Comparison of ENCODE assay signal across 1 cellular context in the genomic region with DNA sequence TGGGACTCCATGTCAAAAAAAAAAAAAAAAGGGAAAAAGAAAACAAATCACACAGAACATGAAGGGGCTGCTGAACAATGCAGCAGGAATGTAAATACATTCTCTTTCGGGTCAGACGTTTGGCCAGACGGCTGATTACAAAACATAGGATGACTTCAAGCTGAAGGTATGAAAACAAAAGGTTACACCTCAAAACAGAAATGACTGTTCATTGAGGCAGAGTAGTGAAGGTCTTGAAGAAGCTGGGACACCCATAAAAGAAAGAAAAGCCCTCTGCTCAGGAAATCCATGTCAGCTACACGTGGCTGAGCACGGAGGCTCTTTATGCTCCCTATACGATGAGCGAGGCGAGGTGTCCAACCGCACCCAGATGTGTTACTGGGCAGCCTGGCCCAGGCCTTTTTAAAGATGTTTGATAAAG.
TF ChIP-seq lines count a peak whose summit lies in the region.

No MANE protein-coding gene starts in this region.

TF ChIP-seq in HepG2, 621 proteins besides CTCF, POLR2A, EP300 and RAD21 (continued from another document and continues in another):
- TF ChIP-seq, protein P1, sequence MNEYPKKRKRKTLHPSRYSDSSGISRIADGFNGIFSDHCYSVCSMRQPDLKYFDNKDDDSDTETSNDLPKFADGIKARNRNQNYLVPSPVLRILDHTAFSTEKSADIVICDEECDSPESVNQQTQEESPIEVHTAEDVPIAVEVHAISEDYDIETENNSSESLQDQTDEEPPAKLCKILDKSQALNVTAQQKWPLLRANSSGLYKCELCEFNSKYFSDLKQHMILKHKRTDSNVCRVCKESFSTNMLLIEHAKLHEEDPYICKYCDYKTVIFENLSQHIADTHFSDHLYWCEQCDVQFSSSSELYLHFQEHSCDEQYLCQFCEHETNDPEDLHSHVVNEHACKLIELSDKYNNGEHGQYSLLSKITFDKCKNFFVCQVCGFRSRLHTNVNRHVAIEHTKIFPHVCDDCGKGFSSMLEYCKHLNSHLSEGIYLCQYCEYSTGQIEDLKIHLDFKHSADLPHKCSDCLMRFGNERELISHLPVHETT (CRISPR knock-in tag; conservative IDR thresholded peaks at IDR 0.05) = no peak
- TF ChIP-seq FOXA1 (IDR thresholded peaks at IDR 0.05) = peak; percentile 52
- peak; percentile 43; the same call in 1 of the 2 replicates for TF ChIP-seq FOXA1 (CRISPR knock-in tag; IDR thresholded peaks at IDR 0.05)
- TF ChIP-seq, protein P2, sequence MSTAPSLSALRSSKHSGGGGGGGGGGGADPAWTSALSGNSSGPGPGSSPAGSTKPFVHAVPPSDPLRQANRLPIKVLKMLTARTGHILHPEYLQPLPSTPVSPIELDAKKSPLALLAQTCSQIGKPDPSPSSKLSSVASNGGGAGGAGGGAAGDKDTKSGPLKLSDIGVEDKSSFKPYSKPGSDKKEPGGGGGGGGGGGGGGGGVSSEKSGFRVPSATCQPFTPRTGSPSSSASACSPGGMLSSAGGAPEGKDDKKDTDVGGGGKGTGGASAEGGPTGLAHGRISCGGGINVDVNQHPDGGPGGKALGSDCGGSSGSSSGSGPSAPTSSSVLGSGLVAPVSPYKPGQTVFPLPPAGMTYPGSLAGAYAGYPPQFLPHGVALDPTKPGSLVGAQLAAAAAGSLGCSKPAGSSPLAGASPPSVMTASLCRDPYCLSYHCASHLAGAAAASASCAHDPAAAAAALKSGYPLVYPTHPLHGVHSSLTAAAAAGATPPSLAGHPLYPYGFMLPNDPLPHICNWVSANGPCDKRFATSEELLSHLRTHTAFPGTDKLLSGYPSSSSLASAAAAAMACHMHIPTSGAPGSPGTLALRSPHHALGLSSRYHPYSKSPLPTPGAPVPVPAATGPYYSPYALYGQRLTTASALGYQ (CRISPR knock-in tag; IDR thresholded peaks at IDR 0.05) = peak; percentile 35; the same call in 1 of the 2 replicates
- TF ChIP-seq CREM (IDR thresholded peaks at IDR 0.05) = 0 out of 2 replicates have a peak, but pooled peaks have one; percentile 30
- no peak for TF ChIP-seq CREM (CRISPR knock-in tag; IDR thresholded peaks at IDR 0.05)
- TF ChIP-seq NR2F2 (IDR thresholded peaks at IDR 0.05; ENCODE audit: borderline replicate concordance, low read depth) = 0 out of 2 replicates have a peak, but pooled peaks have one; percentile 26
- TF ChIP-seq DNMT3B (CRISPR knock-in tag; conservative IDR thresholded peaks at IDR 0.05) = 0 out of 2 replicates have a peak, but pooled peaks have one; percentile 57
- TF ChIP-seq FOXK1 (CRISPR knock-in tag; IDR thresholded peaks at IDR 0.05; ENCODE audit: borderline replicate concordance, low read depth) = peak; percentile 95; the same call in 1 of the 2 replicates
- peak; percentile 41; the same call in 1 of the 2 replicates for TF ChIP-seq ELF3 (CRISPR knock-in tag; IDR thresholded peaks at IDR 0.05)
- TF ChIP-seq GABPA (IDR thresholded peaks at IDR 0.05; ENCODE audit: low read depth, low read length) = no peak
- no peak for TF ChIP-seq GABPA (CRISPR knock-in tag; IDR thresholded peaks at IDR 0.05; ENCODE audit: low read depth)
- TF ChIP-seq ZNF510 (CRISPR knock-in tag; IDR thresholded peaks at IDR 0.05; ENCODE audit: low read depth) = no peak
- TF ChIP-seq, protein P3, sequence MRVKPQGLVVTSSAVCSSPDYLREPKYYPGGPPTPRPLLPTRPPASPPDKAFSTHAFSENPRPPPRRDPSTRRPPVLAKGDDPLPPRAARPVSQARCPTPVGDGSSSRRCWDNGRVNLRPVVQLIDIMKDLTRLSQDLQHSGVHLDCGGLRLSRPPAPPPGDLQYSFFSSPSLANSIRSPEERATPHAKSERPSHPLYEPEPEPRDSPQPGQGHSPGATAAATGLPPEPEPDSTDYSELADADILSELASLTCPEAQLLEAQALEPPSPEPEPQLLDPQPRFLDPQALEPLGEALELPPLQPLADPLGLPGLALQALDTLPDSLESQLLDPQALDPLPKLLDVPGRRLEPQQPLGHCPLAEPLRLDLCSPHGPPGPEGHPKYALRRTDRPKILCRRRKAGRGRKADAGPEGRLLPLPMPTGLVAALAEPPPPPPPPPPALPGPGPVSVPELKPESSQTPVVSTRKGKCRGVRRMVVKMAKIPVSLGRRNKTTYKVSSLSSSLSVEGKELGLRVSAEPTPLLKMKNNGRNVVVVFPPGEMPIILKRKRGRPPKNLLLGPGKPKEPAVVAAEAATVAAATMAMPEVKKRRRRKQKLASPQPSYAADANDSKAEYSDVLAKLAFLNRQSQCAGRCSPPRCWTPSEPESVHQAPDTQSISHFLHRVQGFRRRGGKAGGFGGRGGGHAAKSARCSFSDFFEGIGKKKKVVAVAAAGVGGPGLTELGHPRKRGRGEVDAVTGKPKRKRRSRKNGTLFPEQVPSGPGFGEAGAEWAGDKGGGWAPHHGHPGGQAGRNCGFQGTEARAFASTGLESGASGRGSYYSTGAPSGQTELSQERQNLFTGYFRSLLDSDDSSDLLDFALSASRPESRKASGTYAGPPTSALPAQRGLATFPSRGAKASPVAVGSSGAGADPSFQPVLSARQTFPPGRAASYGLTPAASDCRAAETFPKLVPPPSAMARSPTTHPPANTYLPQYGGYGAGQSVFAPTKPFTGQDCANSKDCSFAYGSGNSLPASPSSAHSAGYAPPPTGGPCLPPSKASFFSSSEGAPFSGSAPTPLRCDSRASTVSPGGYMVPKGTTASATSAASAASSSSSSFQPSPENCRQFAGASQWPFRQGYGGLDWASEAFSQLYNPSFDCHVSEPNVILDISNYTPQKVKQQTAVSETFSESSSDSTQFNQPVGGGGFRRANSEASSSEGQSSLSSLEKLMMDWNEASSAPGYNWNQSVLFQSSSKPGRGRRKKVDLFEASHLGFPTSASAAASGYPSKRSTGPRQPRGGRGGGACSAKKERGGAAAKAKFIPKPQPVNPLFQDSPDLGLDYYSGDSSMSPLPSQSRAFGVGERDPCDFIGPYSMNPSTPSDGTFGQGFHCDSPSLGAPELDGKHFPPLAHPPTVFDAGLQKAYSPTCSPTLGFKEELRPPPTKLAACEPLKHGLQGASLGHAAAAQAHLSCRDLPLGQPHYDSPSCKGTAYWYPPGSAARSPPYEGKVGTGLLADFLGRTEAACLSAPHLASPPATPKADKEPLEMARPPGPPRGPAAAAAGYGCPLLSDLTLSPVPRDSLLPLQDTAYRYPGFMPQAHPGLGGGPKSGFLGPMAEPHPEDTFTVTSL (CRISPR knock-in tag; IDR thresholded peaks at IDR 0.05; ENCODE audit: borderline replicate concordance) = peak; percentile 72; the same call in 1 of the 2 replicates
- TF ChIP-seq, protein P4, sequence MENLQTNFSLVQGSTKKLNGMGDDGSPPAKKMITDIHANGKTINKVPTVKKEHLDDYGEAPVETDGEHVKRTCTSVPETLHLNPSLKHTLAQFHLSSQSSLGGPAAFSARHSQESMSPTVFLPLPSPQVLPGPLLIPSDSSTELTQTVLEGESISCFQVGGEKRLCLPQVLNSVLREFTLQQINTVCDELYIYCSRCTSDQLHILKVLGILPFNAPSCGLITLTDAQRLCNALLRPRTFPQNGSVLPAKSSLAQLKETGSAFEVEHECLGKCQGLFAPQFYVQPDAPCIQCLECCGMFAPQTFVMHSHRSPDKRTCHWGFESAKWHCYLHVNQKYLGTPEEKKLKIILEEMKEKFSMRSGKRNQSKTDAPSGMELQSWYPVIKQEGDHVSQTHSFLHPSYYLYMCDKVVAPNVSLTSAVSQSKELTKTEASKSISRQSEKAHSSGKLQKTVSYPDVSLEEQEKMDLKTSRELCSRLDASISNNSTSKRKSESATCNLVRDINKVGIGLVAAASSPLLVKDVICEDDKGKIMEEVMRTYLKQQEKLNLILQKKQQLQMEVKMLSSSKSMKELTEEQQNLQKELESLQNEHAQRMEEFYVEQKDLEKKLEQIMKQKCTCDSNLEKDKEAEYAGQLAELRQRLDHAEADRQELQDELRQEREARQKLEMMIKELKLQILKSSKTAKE (CRISPR knock-in tag; IDR thresholded peaks at IDR 0.05; ENCODE audit: borderline replicate concordance) = peak; percentile 88
- TF ChIP-seq ZNF564 (CRISPR knock-in tag; IDR thresholded peaks at IDR 0.05) = no peak
- TF ChIP-seq TCF7 (IDR thresholded peaks at IDR 0.05; ENCODE audit: low read depth) = peak; percentile 70
- 0 out of 2 replicates have a peak, but pooled peaks have one; percentile 24 for TF ChIP-seq KDM4B (CRISPR knock-in tag; IDR thresholded peaks at IDR 0.05)
- peak; percentile 81 for TF ChIP-seq BCL6 (CRISPR knock-in tag; IDR thresholded peaks at IDR 0.05)
- peak; percentile 38; the same call in 1 of the 2 replicates for TF ChIP-seq NFIC (IDR thresholded peaks at IDR 0.05; ENCODE audit: low read length)
- TF ChIP-seq TEAD3 (CRISPR knock-in tag; optimal IDR thresholded peaks at IDR 0.05; ENCODE audit: borderline replicate concordance) = peak; percentile 98
- no peak for TF ChIP-seq CBX2 (IDR thresholded peaks at IDR 0.05; ENCODE audit: low read depth, low read length)
- no peak for TF ChIP-seq CBX2 (CRISPR knock-in tag; IDR thresholded peaks at IDR 0.05; ENCODE audit: low read depth)
- TF ChIP-seq ZNF547 (CRISPR knock-in tag; IDR thresholded peaks at IDR 0.05) = no peak
- peak; percentile 68 for TF ChIP-seq PPARG (CRISPR knock-in tag; conservative IDR thresholded peaks at IDR 0.05)
- peak; percentile 31; the same call in 1 of the 2 replicates for TF ChIP-seq GFI1 (CRISPR knock-in tag; IDR thresholded peaks at IDR 0.05; ENCODE audit: borderline replicate concordance)
- TF ChIP-seq ZNF816 (CRISPR knock-in tag; IDR thresholded peaks at IDR 0.05; ENCODE audit: borderline replicate concordance) = 0 out of 2 replicates have a peak, but pooled peaks have one; percentile 32
- TF ChIP-seq, protein P5, sequence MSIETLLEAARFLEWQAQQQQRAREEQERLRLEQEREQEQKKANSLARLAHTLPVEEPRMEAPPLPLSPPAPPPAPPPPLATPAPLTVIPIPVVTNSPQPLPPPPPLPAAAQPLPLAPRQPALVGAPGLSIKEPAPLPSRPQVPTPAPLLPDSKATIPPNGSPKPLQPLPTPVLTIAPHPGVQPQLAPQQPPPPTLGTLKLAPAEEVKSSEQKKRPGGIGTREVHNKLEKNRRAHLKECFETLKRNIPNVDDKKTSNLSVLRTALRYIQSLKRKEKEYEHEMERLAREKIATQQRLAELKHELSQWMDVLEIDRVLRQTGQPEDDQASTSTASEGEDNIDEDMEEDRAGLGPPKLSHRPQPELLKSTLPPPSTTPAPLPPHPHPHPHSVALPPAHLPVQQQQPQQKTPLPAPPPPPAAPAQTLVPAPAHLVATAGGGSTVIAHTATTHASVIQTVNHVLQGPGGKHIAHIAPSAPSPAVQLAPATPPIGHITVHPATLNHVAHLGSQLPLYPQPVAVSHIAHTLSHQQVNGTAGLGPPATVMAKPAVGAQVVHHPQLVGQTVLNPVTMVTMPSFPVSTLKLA (IDR thresholded peaks at IDR 0.05) = 0 out of 2 replicates have a peak, but pooled peaks have one; percentile 13
- TF ChIP-seq HMG20A (CRISPR knock-in tag; IDR thresholded peaks at IDR 0.05; ENCODE audit: borderline replicate concordance) = peak; percentile 84
- TF ChIP-seq, protein P6, sequence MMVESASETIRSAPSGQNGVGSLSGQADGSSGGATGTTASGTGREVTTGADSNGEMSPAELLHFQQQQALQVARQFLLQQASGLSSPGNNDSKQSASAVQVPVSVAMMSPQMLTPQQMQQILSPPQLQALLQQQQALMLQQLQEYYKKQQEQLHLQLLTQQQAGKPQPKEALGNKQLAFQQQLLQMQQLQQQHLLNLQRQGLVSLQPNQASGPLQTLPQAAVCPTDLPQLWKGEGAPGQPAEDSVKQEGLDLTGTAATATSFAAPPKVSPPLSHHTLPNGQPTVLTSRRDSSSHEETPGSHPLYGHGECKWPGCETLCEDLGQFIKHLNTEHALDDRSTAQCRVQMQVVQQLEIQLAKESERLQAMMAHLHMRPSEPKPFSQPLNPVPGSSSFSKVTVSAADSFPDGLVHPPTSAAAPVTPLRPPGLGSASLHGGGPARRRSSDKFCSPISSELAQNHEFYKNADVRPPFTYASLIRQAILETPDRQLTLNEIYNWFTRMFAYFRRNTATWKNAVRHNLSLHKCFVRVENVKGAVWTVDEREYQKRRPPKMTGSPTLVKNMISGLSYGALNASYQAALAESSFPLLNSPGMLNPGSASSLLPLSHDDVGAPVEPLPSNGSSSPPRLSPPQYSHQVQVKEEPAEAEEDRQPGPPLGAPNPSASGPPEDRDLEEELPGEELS (CRISPR knock-in tag; IDR thresholded peaks at IDR 0.05) = no peak
- TF ChIP-seq, protein P7, sequence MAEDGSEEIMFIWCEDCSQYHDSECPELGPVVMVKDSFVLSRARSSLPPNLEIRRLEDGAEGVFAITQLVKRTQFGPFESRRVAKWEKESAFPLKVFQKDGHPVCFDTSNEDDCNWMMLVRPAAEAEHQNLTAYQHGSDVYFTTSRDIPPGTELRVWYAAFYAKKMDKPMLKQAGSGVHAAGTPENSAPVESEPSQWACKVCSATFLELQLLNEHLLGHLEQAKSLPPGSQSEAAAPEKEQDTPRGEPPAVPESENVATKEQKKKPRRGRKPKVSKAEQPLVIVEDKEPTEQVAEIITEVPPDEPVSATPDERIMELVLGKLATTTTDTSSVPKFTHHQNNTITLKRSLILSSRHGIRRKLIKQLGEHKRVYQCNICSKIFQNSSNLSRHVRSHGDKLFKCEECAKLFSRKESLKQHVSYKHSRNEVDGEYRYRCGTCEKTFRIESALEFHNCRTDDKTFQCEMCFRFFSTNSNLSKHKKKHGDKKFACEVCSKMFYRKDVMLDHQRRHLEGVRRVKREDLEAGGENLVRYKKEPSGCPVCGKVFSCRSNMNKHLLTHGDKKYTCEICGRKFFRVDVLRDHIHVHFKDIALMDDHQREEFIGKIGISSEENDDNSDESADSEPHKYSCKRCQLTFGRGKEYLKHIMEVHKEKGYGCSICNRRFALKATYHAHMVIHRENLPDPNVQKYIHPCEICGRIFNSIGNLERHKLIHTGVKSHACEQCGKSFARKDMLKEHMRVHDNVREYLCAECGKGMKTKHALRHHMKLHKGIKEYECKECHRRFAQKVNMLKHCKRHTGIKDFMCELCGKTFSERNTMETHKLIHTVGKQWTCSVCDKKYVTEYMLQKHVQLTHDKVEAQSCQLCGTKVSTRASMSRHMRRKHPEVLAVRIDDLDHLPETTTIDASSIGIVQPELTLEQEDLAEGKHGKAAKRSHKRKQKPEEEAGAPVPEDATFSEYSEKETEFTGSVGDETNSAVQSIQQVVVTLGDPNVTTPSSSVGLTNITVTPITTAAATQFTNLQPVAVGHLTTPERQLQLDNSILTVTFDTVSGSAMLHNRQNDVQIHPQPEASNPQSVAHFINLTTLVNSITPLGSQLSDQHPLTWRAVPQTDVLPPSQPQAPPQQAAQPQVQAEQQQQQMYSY (CRISPR knock-in tag; IDR thresholded peaks at IDR 0.05) = no peak
- 0 out of 4 replicates have a peak, but pooled peaks have one; percentile 12 to 40 for TF ChIP-seq NR2F1 (CRISPR knock-in tag; IDR thresholded peaks at IDR 0.05)
- TF ChIP-seq, protein P8, sequence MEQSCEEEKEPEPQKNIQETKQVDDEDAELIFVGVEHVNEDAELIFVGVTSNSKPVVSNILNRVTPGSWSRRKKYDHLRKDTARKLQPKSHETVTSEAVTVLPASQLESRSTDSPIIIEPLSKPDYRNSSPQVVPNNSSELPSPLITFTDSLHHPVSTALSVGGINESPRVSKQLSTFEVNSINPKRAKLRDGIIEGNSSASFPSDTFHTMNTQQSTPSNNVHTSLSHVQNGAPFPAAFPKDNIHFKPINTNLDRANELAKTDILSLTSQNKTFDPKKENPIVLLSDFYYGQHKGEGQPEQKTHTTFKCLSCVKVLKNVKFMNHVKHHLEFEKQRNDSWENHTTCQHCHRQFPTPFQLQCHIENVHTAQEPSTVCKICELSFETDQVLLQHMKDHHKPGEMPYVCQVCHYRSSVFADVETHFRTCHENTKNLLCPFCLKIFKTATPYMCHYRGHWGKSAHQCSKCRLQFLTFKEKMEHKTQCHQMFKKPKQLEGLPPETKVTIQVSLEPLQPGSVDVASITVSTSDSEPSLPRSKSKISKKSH (CRISPR knock-in tag; IDR thresholded peaks at IDR 0.05; ENCODE audit: borderline replicate concordance) = no peak
- TF ChIP-seq FOSL2 (CRISPR knock-in tag; IDR thresholded peaks at IDR 0.05) = peak; percentile 96
